ENCODE assay signal across 23 cellular contexts in the genomic region with DNA sequence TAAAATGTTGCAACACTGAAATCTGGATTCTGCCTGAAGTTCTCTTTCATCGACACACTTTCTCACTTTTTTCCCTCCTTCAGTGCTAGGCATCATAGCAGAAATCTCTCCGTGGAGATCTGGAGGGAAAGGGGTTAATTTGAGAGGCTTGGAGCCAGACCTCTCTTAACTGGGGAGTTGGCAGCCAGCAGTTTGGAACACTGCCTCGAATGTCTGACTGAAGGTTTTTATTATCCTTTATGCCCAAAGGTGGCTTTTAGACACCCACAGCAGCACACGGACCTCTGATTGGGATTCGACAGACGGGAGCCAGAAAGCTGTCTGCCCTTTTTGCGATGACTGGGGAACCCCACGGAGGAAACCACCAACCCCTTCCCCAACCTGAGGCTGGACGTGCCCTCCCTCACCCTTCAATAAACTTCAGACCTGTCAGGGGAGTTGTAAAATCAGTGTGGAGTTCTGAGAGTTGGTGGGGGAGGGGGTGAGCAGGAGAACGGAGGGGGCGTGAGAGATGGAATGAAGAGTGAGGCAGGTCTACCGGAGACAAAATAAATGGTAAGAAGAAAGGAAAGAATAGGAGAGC.
DNase-seq lines count a peak whose midpoint lies in the region; FAIRE-seq and TF ChIP-seq lines count a peak whose summit lies in the region.
"Had no signal": no experiment of that assay in that cellular context is flagged by ENCODE, and none has a peak within 500 bp of the region (broad histone marks: within the 10 kb centered on the region; RNA-seq: fewer than 3 reads in every experiment).

No MANE protein-coding gene starts in this region.

- H3K27me3 ChIP-seq in keratinocyte (ENCODE audit: control insufficient read depth, extremely low read depth, insufficient read depth, low read length) = no peaks in the 10 kb centered on the region
- H3K27me3 ChIP-seq: right lobe of liver, upper lobe of right lung had no signal

- no peaks in the 10 kb centered on the region for H3K79me2 ChIP-seq in keratinocyte (ENCODE audit: control insufficient read depth, insufficient read depth, low read length)

- H3K36me3 ChIP-seq in keratinocyte (ENCODE audit: control insufficient read depth in 2 of 2, extremely low read depth in 1 of 2, insufficient read depth in 2 of 2, low read length in 2 of 2) = no peaks in the 10 kb centered on the region
- H3K36me3 ChIP-seq: right lobe of liver, upper lobe of right lung had no signal

- no peaks in the 10 kb centered on the region for H3K4me1 Mint-ChIP-seq in activated naive CD4-positive, alpha-beta T cell treated with anti-CD3 and anti-CD28 coated beads for 36 hours (ENCODE audit: low read depth)
- H3K4me1 Mint-ChIP-seq: activated naive CD4-positive, alpha-beta T cell treated with anti-CD3 and anti-CD28 coated beads, Interleukin-2, amount 50 U/mL, for 24 hours; central memory CD8-positive, alpha-beta T cell; IgD-negative memory B cell had no signal

- no peaks in the 10 kb centered on the region for H3K36me3 Mint-ChIP-seq in activated naive CD4-positive, alpha-beta T cell treated with anti-CD3 and anti-CD28 coated beads for 36 hours (ENCODE audit: low read depth)
- H3K36me3 Mint-ChIP-seq: activated naive CD4-positive, alpha-beta T cell treated with anti-CD3 and anti-CD28 coated beads, Interleukin-2, amount 50 U/mL, for 24 hours; IgD-negative memory B cell; natural killer cell treated with Interleukin-12 subunit alpha and Interleukin-12 subunit beta and Interleukin-15 and Interleukin-18, amount 100 ng/mL, for 72 hours had no signal

- no peak overlapping the region for H3K9ac ChIP-seq in keratinocyte (ENCODE audit: control insufficient read depth, extremely low read depth, insufficient read depth, low read length)

- H3K4me3 ChIP-seq in astrocyte of the spinal cord (ENCODE audit: low read depth, low read length) (peak overlapping the region; percentile 5), keratinocyte (ENCODE audit: control insufficient read depth in 2 of 3, extremely low read depth in 1 of 3, insufficient read depth in 2 of 3, low read depth in 1 of 3, low read length in 3 of 3) (no peak overlapping the region)
- H3K4me3 ChIP-seq: right lobe of liver, upper lobe of right lung had no signal

- intact Hi-C loops in activated naive CD4-positive, alpha-beta T cell treated with anti-CD3 and anti-CD28 coated beads for 36 hours (cut with micrococcal nuclease) = no loop called here

- CTCF ChIA-PET in activated naive CD4-positive, alpha-beta T cell treated with anti-CD3 and anti-CD28 coated beads for 36 hours (lab: Charles Lee) = no interaction called here

- H3K27ac ChIP-seq in keratinocyte (ENCODE audit: control insufficient read depth, insufficient read depth, low read length) = no peak overlapping the region
- H3K27ac ChIP-seq: right lobe of liver, RWPE1, upper lobe of right lung had no signal

- H3K9me3 ChIP-seq in keratinocyte (ENCODE audit: control insufficient read depth, low read depth, low read length) = no peaks in the 10 kb centered on the region
- H3K9me3 ChIP-seq: right lobe of liver, upper lobe of right lung had no signal

- DNase-seq in NCI-H2196 (lab: John Stamatoyannopoulos, UW; ENCODE audit: unreplicated experiment) (peak; percentile 14), NCI-H2196 treated with DMSO at 0.1 percent for 48 hours (lab: John Stamatoyannopoulos, UW; ENCODE audit: unreplicated experiment) (no peak), astrocyte of the spinal cord (ENCODE audit: low read depth, low spot score) (peak; percentile 14), keratinocyte (ENCODE audit: low read depth, low spot score) (no peak), NCI-H128 (lab: John Stamatoyannopoulos, UW; ENCODE audit: unreplicated experiment) (no peak), ACHN (no peak), NCI-H187 treated with DMSO at 0.1 percent for 48 hours (lab: John Stamatoyannopoulos, UW) (no peak)
- DNase-seq in activated naive CD4-positive, alpha-beta T cell treated with anti-CD3 and anti-CD28 coated beads for 36 hours = no peak
- DNase-seq: activated CD4-positive, alpha-beta T cell treated with anti-CD3 and anti-CD28 coated beads for 1 hour; activated CD8-positive, alpha-beta memory T cell treated with anti-CD3 and anti-CD28 coated beads, Interleukin-2, amount 50 U/mL, for 48 hours; left ventricle myocardium superior; NCI-H1417 treated with DMSO at 0.1 percent for 48 hours; NCI-H69; right lobe of liver; stimulated activated CD4-positive, alpha-beta T cell treated with anti-CD3 and anti-CD28 coated beads, Interleukin-4, amount 100 ng/mL, for 1 hour; T-helper 2 cell; upper lobe of right lung had no signal

- dilution Hi-C loops in keratinocyte (cut with MboI; ENCODE audit: extremely low pct_ligation_motif_present, low sequenced_read_pairs) = no loop called here

- TF ChIP-seq CTCF in astrocyte of the spinal cord (IDR thresholded peaks at IDR 0.05; ENCODE audit: low read depth, low read length) (no peak), keratinocyte (optimal IDR thresholded peaks at IDR 0.05 in 1 of 3, IDR thresholded peaks at IDR 0.05 in 1 of 3, conservative IDR thresholded peaks at IDR 0.05 in 1 of 3; ENCODE audit: extremely low read depth in 1 of 3, insufficient read depth in 2 of 3, low read length in 3 of 3) (no peak)

- H3K4me1 ChIP-seq in keratinocyte (ENCODE audit: control insufficient read depth, extremely low read depth, insufficient read depth, low read length) = no peaks in the 10 kb centered on the region
- H3K4me1 ChIP-seq: right lobe of liver, upper lobe of right lung had no signal

- no peaks in the 10 kb centered on the region for H3K27me3 Mint-ChIP-seq in activated naive CD4-positive, alpha-beta T cell treated with anti-CD3 and anti-CD28 coated beads for 36 hours (ENCODE audit: low read depth)
- H3K27me3 Mint-ChIP-seq: activated naive CD4-positive, alpha-beta T cell treated with anti-CD3 and anti-CD28 coated beads, Interleukin-2, amount 50 U/mL, for 24 hours; central memory CD8-positive, alpha-beta T cell; IgD-negative memory B cell; natural killer cell treated with Interleukin-12 subunit alpha and Interleukin-12 subunit beta and Interleukin-15 and Interleukin-18, amount 100 ng/mL, for 72 hours had no signal

- H3K4me3 Mint-ChIP-seq in activated naive CD4-positive, alpha-beta T cell treated with anti-CD3 and anti-CD28 coated beads for 36 hours = no peak overlapping the region
- H3K4me3 Mint-ChIP-seq: activated naive CD4-positive, alpha-beta T cell treated with anti-CD3 and anti-CD28 coated beads, Interleukin-2, amount 50 U/mL, for 24 hours; central memory CD8-positive, alpha-beta T cell; IgD-negative memory B cell; natural killer cell treated with Interleukin-12 subunit alpha and Interleukin-12 subunit beta and Interleukin-15 and Interleukin-18, amount 100 ng/mL, for 72 hours had no signal

- peak; percentile 5 for FAIRE-seq in keratinocyte (lab: Jason Lieb, UNC)
- FAIRE-seq: endothelial cell of umbilical vein had no signal

- in situ Hi-C loops in astrocyte of the spinal cord (cut with HindIII; ENCODE audit: low sequenced_read_pairs) = no loop called here
- in situ Hi-C loops in ACHN (cut with HindIII; ENCODE audit: low pct_ligation_motif_present, low pct_unique_long_range_greater_than_20kb, low sequenced_read_pairs) = no loop called here

- H3K9me3 Mint-ChIP-seq in activated naive CD4-positive, alpha-beta T cell treated with anti-CD3 and anti-CD28 coated beads for 36 hours = peaks cover 10% of the 10 kb centered on the region

- no peaks in the 10 kb centered on the region for H3K9me1 ChIP-seq in keratinocyte (ENCODE audit: control insufficient read depth, extremely low read depth, insufficient read depth, low read length)

- no peaks in the 10 kb centered on the region for H4K20me1 ChIP-seq in keratinocyte (ENCODE audit: control insufficient read depth, extremely low read depth, insufficient read depth, low read length)

- H3K4me2 ChIP-seq in keratinocyte (ENCODE audit: control insufficient read depth, extremely low read depth, insufficient read depth, low read depth, low read length) = no peak overlapping the region

- H2AFZ ChIP-seq in keratinocyte (ENCODE audit: control insufficient read depth, low read length) = peak overlapping the region; percentile 32

- H3K27ac Mint-ChIP-seq in activated naive CD4-positive, alpha-beta T cell treated with anti-CD3 and anti-CD28 coated beads for 36 hours = no peak overlapping the region
- H3K27ac Mint-ChIP-seq: activated naive CD4-positive, alpha-beta T cell treated with anti-CD3 and anti-CD28 coated beads, Interleukin-2, amount 50 U/mL, for 24 hours; IgD-negative memory B cell; natural killer cell treated with Interleukin-12 subunit alpha and Interleukin-12 subunit beta and Interleukin-15 and Interleukin-18, amount 100 ng/mL, for 72 hours had no signal

Comparison
In these comparisons a context has a peak if more than half of its experiments do, and no peak if none do; other contexts are left out.
1. DNase-seq: peak in NCI-H2196 (single experiment) and astrocyte of the spinal cord (single experiment); none in NCI-H2196 treated with DMSO at 0.1 percent for 48 hours (single experiment), keratinocyte (single experiment), activated naive CD4-positive, alpha-beta T cell treated with anti-CD3 and anti-CD28 coated beads for 36 hours (single experiment), NCI-H128 (single experiment), ACHN (single experiment) and NCI-H187 treated with DMSO at 0.1 percent for 48 hours (single experiment).